Comparison of ENCODE assay signal across 8 cellular contexts in genomic region chr12:11553871-11554533, GRCh38.
DNase-seq lines count a peak whose midpoint lies in the region; ATAC-seq and TF ChIP-seq lines count a peak whose summit lies in the region.

No MANE protein-coding gene starts in this region.

- H4K20me1 ChIP-seq in DND-41 (ENCODE audit: insufficient read depth, low read length) (no peaks in the 10 kb centered on the region), PC-9 (ENCODE audit: insufficient read depth) (no peaks in the 10 kb centered on the region)

- POLR2A ChIA-PET in PC-9 (lab: Charles Lee; ENCODE audit: unreplicated experiment) = no interaction called here

- no peak for TF ChIP-seq EP300 in sigmoid colon (IDR thresholded peaks at IDR 0.05)

- H3K4me1 ChIP-seq in DND-41 (ENCODE audit: insufficient read depth, low read length) (peaks cover 21% of the 10 kb centered on the region), PC-9 (replicated peaks; ENCODE audit: insufficient read depth) (peaks cover 21% of the 10 kb centered on the region; the same call in 1 of the 2 replicates), left ventricle myocardium inferior (peaks cover 9% of the 10 kb centered on the region), sigmoid colon (peaks cover 0 to 32% (median 26%) of the 10 kb centered on the region in 4 donors)

- H3K4me3 Mint-ChIP-seq in activated naive CD8-positive, alpha-beta T cell treated with anti-CD3 and anti-CD28 coated beads, Interleukin-2, amount 50 U/mL, for 24 hours = no peak overlapping the region

- no peaks in the 10 kb centered on the region for H3K36me3 ChIP-seq in DND-41 (ENCODE audit: insufficient read depth, low read length)
- H3K36me3 ChIP-seq in PC-9 (ENCODE audit: low read depth) = no peaks in the 10 kb centered on the region
- no peaks in the 10 kb centered on the region for H3K36me3 ChIP-seq in left ventricle myocardium inferior
- H3K36me3 ChIP-seq in sigmoid colon = no peaks in the 10 kb centered on the region

- no peak for TF ChIP-seq POLR2A in sigmoid colon (IDR thresholded peaks at IDR 0.05)

- no peak overlapping the region for H3K9ac ChIP-seq in DND-41 (ENCODE audit: low read depth, low read length)

- no peaks in the 10 kb centered on the region for H3K27me3 Mint-ChIP-seq in activated naive CD8-positive, alpha-beta T cell treated with anti-CD3 and anti-CD28 coated beads, Interleukin-2, amount 50 U/mL, for 24 hours

- H3K9me2 ChIP-seq in PC-9 (ENCODE audit: insufficient read depth) = no peaks in the 10 kb centered on the region

- H3K27me3 ChIP-seq in DND-41 (ENCODE audit: insufficient read depth, low read length, poor library complexity) (no peaks in the 10 kb centered on the region), PC-9 (ENCODE audit: insufficient read depth, low read depth) (no peaks in the 10 kb centered on the region), left ventricle myocardium inferior (ENCODE audit: low read depth) (peaks cover 17% of the 10 kb centered on the region), sigmoid colon (no peaks in the 10 kb centered on the region)

- no peaks in the 10 kb centered on the region for H3K9me3 Mint-ChIP-seq in activated naive CD8-positive, alpha-beta T cell treated with anti-CD3 and anti-CD28 coated beads, Interleukin-2, amount 50 U/mL, for 24 hours

- H3K36me3 Mint-ChIP-seq in activated naive CD8-positive, alpha-beta T cell treated with anti-CD3 and anti-CD28 coated beads, Interleukin-2, amount 50 U/mL, for 24 hours (ENCODE audit: low read depth) = no peaks in the 10 kb centered on the region

- H3K9me3 ChIP-seq in DND-41 (ENCODE audit: insufficient read depth, low read length, severe bottlenecking) (no peaks in the 10 kb centered on the region), PC-9 (ENCODE audit: insufficient read depth, low read depth) (no peaks in the 10 kb centered on the region), left ventricle myocardium inferior (replicated peaks) (no peaks in the 10 kb centered on the region), sigmoid colon (no peaks in the 10 kb centered on the region)

- peak; percentile 73 for DNase-seq in DND-41
- peak; percentile 39 for DNase-seq in LHCN-M2 (ENCODE audit: low read depth)
- DNase-seq in PC-9 = peak; percentile 54 to 61
- peak; percentile 53 for DNase-seq in activated naive CD8-positive, alpha-beta T cell treated with anti-CD3 and anti-CD28 coated beads, Interleukin-2, amount 50 U/mL, for 24 hours
- DNase-seq in left ventricle myocardium inferior = no peak
- DNase-seq in sigmoid colon = peak; percentile 72

- CTCF ChIA-PET in PC-9 (lab: Charles Lee) = interaction anchor here (0.6 to 2.3 kb wide), 5 partner anchors 10 to 481 kb away, joined by 3 to 23 read pairs (median 11); no protein-coding TSS in a partner anchor

- no TSS peak for BruUV-seq in PC-9 (replicated peaks; lab: Mats Ljungman, UMichigan)

- intact Hi-C loops in PC-9 (cut with micrococcal nuclease; ENCODE audit: unreplicated experiment) (loop anchor here (1.0 kb wide), 3 partner anchors 26 to 1150 kb away; no protein-coding TSS in a partner anchor), left ventricle myocardium inferior (cut with micrococcal nuclease) (no loop called here), sigmoid colon (cut with DNase I) (loop anchor here (1.0 to 10.0 kb wide), 2 partner anchors 479 to 1161 kb away; partner anchors contain the start of gene CDKN1B)

- H3K4me2 ChIP-seq in DND-41 (ENCODE audit: insufficient read depth, low read length) = peak overlapping the region; percentile 46; the same call in 1 of the 2 replicates
- no peak overlapping the region for H3K4me2 ChIP-seq in PC-9

- ATAC-seq in DND-41 (ENCODE audit: insufficient read depth, low read depth) (peak; percentile 87), GM21447 (IDR thresholded peaks at IDR 0.05; ENCODE audit: unreplicated experiment) (peak; percentile 89), GM18520 (IDR thresholded peaks at IDR 0.05; ENCODE audit: unreplicated experiment) (no peak)
- ATAC-seq in activated naive CD8-positive, alpha-beta T cell treated with anti-CD3 and anti-CD28 coated beads, Interleukin-2, amount 50 U/mL, for 24 hours = peak; percentile 55

- 17 to 20% methylated on average over 9 of the region's 9 CpGs for WGBS in sigmoid colon, 2 donors

- no peak overlapping the region for H3K27ac Mint-ChIP-seq in activated naive CD8-positive, alpha-beta T cell treated with anti-CD3 and anti-CD28 coated beads, Interleukin-2, amount 50 U/mL, for 24 hours

- H3F3A ChIP-seq in PC-9 (ENCODE audit: insufficient read depth, low read depth) = no peaks in the 10 kb centered on the region

- H3K4me3 ChIP-seq in DND-41 (ENCODE audit: low read depth in 1 of 2, low read length in 2 of 2) (no peak overlapping the region), PC-9 (no peak overlapping the region), left ventricle myocardium inferior (no peak overlapping the region), sigmoid colon (no peak overlapping the region)

- TF ChIP-seq CTCF in DND-41 (IDR thresholded peaks at IDR 0.05; ENCODE audit: borderline replicate concordance, extremely low read depth, low read length, poor library complexity, severe bottlenecking) = peak; percentile 73
- peak; percentile 79 for TF ChIP-seq CTCF in PC-9 (conservative IDR thresholded peaks at IDR 0.05)
- TF ChIP-seq CTCF in left ventricle myocardium inferior (IDR thresholded peaks at IDR 0.05; ENCODE audit: borderline replicate concordance) = peak; percentile 63
- TF ChIP-seq CTCF in sigmoid colon (IDR thresholded peaks at IDR 0.05) = peak; percentile 27 to 56 (median 51)

- H3K79me2 ChIP-seq in DND-41 (ENCODE audit: insufficient read depth, low read length) (no peaks in the 10 kb centered on the region), PC-9 (ENCODE audit: low read depth) (no peaks in the 10 kb centered on the region)

- peaks cover 21% of the 10 kb centered on the region for H3K4me1 Mint-ChIP-seq in activated naive CD8-positive, alpha-beta T cell treated with anti-CD3 and anti-CD28 coated beads, Interleukin-2, amount 50 U/mL, for 24 hours

- H2AFZ ChIP-seq in DND-41 (ENCODE audit: low read depth, low read length) = peak overlapping the region; percentile 61; the same call in 1 of the 2 replicates
- no peak overlapping the region for H2AFZ ChIP-seq in PC-9

- 0 out of 2 replicates have a peak overlapping the region, but pooled peaks have one; percentile 10 for H3K27ac ChIP-seq in DND-41 (ENCODE audit: low read length)
- H3K27ac ChIP-seq in PC-9 = no peak overlapping the region
- no peak overlapping the region for H3K27ac ChIP-seq in left ventricle myocardium inferior (replicated peaks)
- H3K27ac ChIP-seq in sigmoid colon = peak overlapping the region in 3 of 4 donors; percentile 85 to 89 (median 87)

Comparison
In these comparisons a context has a peak if more than half of its experiments do, and no peak if none do; other contexts are left out.
1. H3K27ac ChIP-seq: peak in DND-41 (single experiment) and sigmoid colon (3 of 4); none in PC-9 (single experiment) and left ventricle myocardium inferior (single experiment).
2. Peak in every context shown above with its lines, with median percentiles within 50 percentile points of each other: CTCF ChIP-seq.